In genomic region chr17:988561-988960, GRCh38 we compare ENCODE assay signal across 1 cellular context.
TF ChIP-seq lines count a peak whose summit lies in the region.

No MANE protein-coding gene starts in this region.

TF ChIP-seq in K562, 482 proteins besides CTCF, POLR2A, EP300 and RAD21:
- TF ChIP-seq USF1 (CRISPR knock-in tag; IDR thresholded peaks at IDR 0.05) (peak; percentile 44; the same call in 1 of the 2 replicates), MAX (CRISPR knock-in tag; IDR thresholded peaks at IDR 0.05) (no peak)
